Comparison of ENCODE assay signal across 8 cellular contexts in the genomic region with DNA sequence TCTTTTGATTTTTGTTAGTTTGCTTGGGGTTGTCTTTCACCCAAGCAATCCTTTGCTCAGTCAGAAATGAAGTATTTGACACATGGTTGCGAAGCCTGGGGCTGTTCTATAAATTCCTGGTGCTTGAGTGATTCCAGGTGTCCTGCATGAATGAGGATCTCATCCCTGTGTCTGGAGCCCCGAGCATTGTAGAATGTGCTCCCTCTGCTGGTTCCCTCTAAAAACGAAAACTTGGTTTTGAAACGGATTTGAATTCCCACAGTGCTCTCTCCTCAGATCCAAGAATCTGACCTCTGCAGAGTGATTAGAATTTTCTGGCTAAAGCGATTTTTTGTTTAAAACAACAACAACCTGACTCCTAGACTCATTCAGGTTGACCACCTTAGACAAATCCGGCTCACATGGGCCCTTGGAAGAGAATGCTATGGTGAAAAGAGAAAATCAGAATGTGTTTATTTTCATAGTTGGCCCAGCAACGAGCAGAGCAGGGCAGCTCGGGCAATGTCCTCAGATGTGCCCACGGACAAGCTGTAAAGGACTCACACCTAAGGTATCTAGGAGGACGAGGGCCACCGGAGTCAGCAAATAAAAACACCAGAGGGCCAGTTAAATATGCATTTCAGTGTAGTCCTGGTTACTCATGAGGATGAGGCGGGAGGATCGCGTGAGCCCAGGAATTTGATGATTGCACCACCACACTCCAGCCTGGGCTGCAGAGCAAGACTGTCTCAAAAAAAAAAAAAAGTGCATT. TPM values are rescaled to one million over a fixed set of nuclear protein-coding genes. Genes with fewer than 3 reads are reported as not detected.
A peak's percentile ranks its signal among the peaks of the same experiment; 100 is the strongest.
DNase-seq lines count a peak whose midpoint lies in the region; ATAC-seq and TF ChIP-seq lines count a peak whose summit lies in the region.

No MANE protein-coding gene starts in this region.

- WGBS in heart left ventricle, 4 donors, result 30 to 34% (median 31%) methylated on average over 14 of the region's 14 CpGs
- WGBS in trophoblast cell (ENCODE audit: extremely low coverage, insufficient coverage, insufficient read length), result no CpG with 5 or more reads among the region's 14 CpGs

- H2AFZ ChIP-seq in ACC112 (ENCODE audit: low read length, unreplicated experiment), result peak overlapping the region; percentile 75
- H2AFZ ChIP-seq in trophoblast cell (ENCODE audit: insufficient read depth, low read length, poor library complexity), result peak overlapping the region; percentile 47

- H3K23ac ChIP-seq in trophoblast cell (ENCODE audit: low read length), result no peak overlapping the region

- H3K14ac ChIP-seq in trophoblast cell (ENCODE audit: low read length), result no peak overlapping the region

- peak overlapping the region; percentile 84 for H2BK12ac ChIP-seq in trophoblast cell (ENCODE audit: low read length)

- no peak overlapping the region for H3K4ac ChIP-seq in trophoblast cell (ENCODE audit: low read depth, low read length)

- no peak overlapping the region for H3K18ac ChIP-seq in trophoblast cell (ENCODE audit: low read length)

- DNase-seq in G401 (ENCODE audit: low spot score), result peak; percentile 48
- peak; percentile 44 for DNase-seq in NCI-H1048 (lab: John Stamatoyannopoulos, UW)
- DNase-seq in heart left ventricle, result no peak
- peak; percentile 97 to 99 for DNase-seq in trophoblast cell
- DNase-seq in activated CD4-positive, alpha-beta T cell treated with anti-CD3 and anti-CD28 coated beads for 1 hour, result no peak

- peaks cover 12% of the 10 kb centered on the region for H3K79me1 ChIP-seq in trophoblast cell (ENCODE audit: low read length)

- intact Hi-C loops in heart left ventricle (cut with DNase I), result loop anchor here in 4 of 10 donors (5.0 to 10.0 kb wide), 4 partner anchors 89 to 357 kb away; no protein-coding TSS in a partner anchor

- H3K4me1 ChIP-seq in ACC112 (ENCODE audit: control insufficient read depth, insufficient read depth, low read length, unreplicated experiment) (peaks cover 11% of the 10 kb centered on the region), heart left ventricle (peaks cover 0 to 11% (median 0%) of the 10 kb centered on the region in 12 donors), trophoblast cell (ENCODE audit: control insufficient read depth in 1 of 2, insufficient read depth in 2 of 2, low read length in 2 of 2) (peaks cover 18 to 28% of the 10 kb centered on the region in 2 experiments)

- no peak overlapping the region for H3K9ac ChIP-seq in trophoblast cell (ENCODE audit: low read length)

- H3K36me3 ChIP-seq in ACC112 (ENCODE audit: insufficient read depth, low read length) (no peaks in the 10 kb centered on the region), heart left ventricle (no peaks in the 10 kb centered on the region), trophoblast cell (ENCODE audit: control insufficient read depth in 1 of 2, insufficient read depth in 2 of 2, low read length in 2 of 2) (no peaks in the 10 kb centered on the region)

- H3K4me2 ChIP-seq in trophoblast cell (ENCODE audit: low read length), result peak overlapping the region; percentile 54

- no peak overlapping the region for H4K12ac ChIP-seq in trophoblast cell (ENCODE audit: low read depth, low read length)

- no peak overlapping the region for H4K8ac ChIP-seq in trophoblast cell (ENCODE audit: low read depth, low read length)

- H2BK120ac ChIP-seq in trophoblast cell (ENCODE audit: insufficient read depth, low read length, poor library complexity), result no peak overlapping the region

- no peak overlapping the region for H4K91ac ChIP-seq in trophoblast cell (ENCODE audit: low read depth, low read length)

- peaks cover 6% of the 10 kb centered on the region; the same call in 1 of the 2 replicates for H3K27me3 ChIP-seq in ACC112 (ENCODE audit: insufficient read depth, low read length)
- peaks cover 0 to 18% (median 0%) of the 10 kb centered on the region in 9 donors for H3K27me3 ChIP-seq in heart left ventricle
- no peaks in the 10 kb centered on the region for H3K27me3 ChIP-seq in trophoblast cell (ENCODE audit: insufficient read depth, low read length)

- no peak for TF ChIP-seq POLR2A in heart left ventricle (IDR thresholded peaks at IDR 0.05)

- H2AK5ac ChIP-seq in trophoblast cell (ENCODE audit: low read length), result no peak overlapping the region

- H3K79me2 ChIP-seq in ACC112 (ENCODE audit: control insufficient read depth, insufficient read depth, low read length, unreplicated experiment) (no peaks in the 10 kb centered on the region), trophoblast cell (ENCODE audit: control insufficient read depth, insufficient read depth, low read length, poor library complexity) (no peaks in the 10 kb centered on the region)

- peak; percentile 49 to 79 (median 66) for ATAC-seq in heart left ventricle
- ATAC-seq in HG03196 (IDR thresholded peaks at IDR 0.05; ENCODE audit: unreplicated experiment), result no peak

- no peaks in the 10 kb centered on the region for H3K9me3 ChIP-seq in heart left ventricle
- H3K9me3 ChIP-seq in trophoblast cell (ENCODE audit: insufficient read depth, low read depth, low read length), result peaks cover 2% of the 10 kb centered on the region

- H2BK5ac ChIP-seq in trophoblast cell (ENCODE audit: low read depth, low read length, poor library complexity), result peak overlapping the region; percentile 42

- H3K27ac ChIP-seq in ACC112 (ENCODE audit: low read depth, low read length), result peak overlapping the region; percentile 70
- H3K27ac ChIP-seq in heart left ventricle, result peak overlapping the region in 1 of 12 donors; percentile 44
- peak overlapping the region; percentile 85 for H3K27ac ChIP-seq in trophoblast cell (ENCODE audit: low read depth, low read length)

- TF ChIP-seq CTCF in WI38 (IDR thresholded peaks at IDR 0.05; ENCODE audit: low read depth, low read length) (peak; percentile 64), heart left ventricle (IDR thresholded peaks at IDR 0.05) (peak; percentile 29 to 70 (median 54))

- H3K4me3 ChIP-seq in ACC112 (ENCODE audit: low read depth, low read length) (peak overlapping the region; percentile 64), WI38 (ENCODE audit: low read depth, low read length) (peak overlapping the region; percentile 40), heart left ventricle (peak overlapping the region in 5 of 12 donors; percentile 8 to 30 (median 23)), trophoblast cell (ENCODE audit: low read depth, low read length) (no peak overlapping the region)

- in situ Hi-C loops in G401 (cut with HindIII; ENCODE audit: low sequenced_read_pairs), result no loop called here

RNA-seq across cellular contexts. Expression of a gene that starts 8.7 kb away (rescaled TPM):
- not detected in 2 replicates for total RNA-seq in G401 (2014; rRNA removed; shearing (Covaris generic))
- total RNA-seq in heart left ventricle, result not detected
- polyA plus RNA-seq in heart left ventricle, result not detected
- 3.2 and 4.4 TPM in 2 replicates for polyA plus RNA-seq in trophoblast cell (2013)

Comparison
In these comparisons a context has a peak if more than half of its experiments do, and no peak if none do; other contexts are left out.
1. DNase-seq: peak in G401 (single experiment), NCI-H1048 (single experiment) and trophoblast cell (2 of 2); none in heart left ventricle (0 of 5) and activated CD4-positive, alpha-beta T cell treated with anti-CD3 and anti-CD28 coated beads for 1 hour (single experiment).